Comparison of ENCODE assay signal across 13 cellular contexts in the genomic region with DNA sequence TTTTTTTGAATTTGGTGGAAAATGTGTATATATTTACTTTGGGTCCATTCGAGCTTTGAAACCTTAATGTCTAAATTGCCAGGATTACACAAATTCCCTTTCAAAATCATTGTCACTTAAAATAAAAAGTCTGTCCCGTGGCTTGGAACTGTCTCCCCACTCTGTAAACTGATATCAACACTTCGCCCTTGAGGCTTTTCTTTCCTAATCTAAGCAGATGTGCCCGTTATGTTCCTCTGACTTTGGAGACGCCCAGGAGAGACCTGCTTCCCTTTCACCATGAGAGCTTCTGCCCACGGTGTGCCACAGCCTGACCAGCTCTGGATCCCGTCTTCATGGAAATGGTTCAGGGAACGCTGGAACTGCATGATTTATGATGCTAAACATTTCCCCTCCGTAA.
DNase-seq lines count a peak whose midpoint lies in the region; TF ChIP-seq lines count a peak whose summit lies in the region.
"Had no signal": no experiment of that assay in that cellular context is flagged by ENCODE, and none has a peak within 500 bp of the region (broad histone marks: within the 10 kb centered on the region; RNA-seq: fewer than 3 reads in every experiment).

No MANE protein-coding gene starts in this region.

- no peak for TF ChIP-seq CTCF in osteoblast (IDR thresholded peaks at IDR 0.05; ENCODE audit: extremely low read depth, low read depth, low read length)

- peak overlapping the region; percentile 50 for H3K4me2 ChIP-seq in osteoblast (ENCODE audit: insufficient read depth, low read length)

- in situ Hi-C loops in G401 (cut with HindIII; ENCODE audit: low sequenced_read_pairs) = no loop called here

- H3K4me3 ChIP-seq in osteoblast (ENCODE audit: insufficient read depth, low read length) = no peak overlapping the region
- H3K4me3 ChIP-seq: GM23248 had no signal

- no peak overlapping the region for H3K27ac ChIP-seq in osteoblast (ENCODE audit: low read depth, low read length)
- H3K27ac ChIP-seq: GM23248 had no signal

- H2AFZ ChIP-seq in osteoblast (ENCODE audit: low read length) = peak overlapping the region; percentile 56
- H2AFZ ChIP-seq: GM23248 had no signal

- H4K20me1 ChIP-seq in osteoblast (ENCODE audit: insufficient read depth, low read length) = no peaks in the 10 kb centered on the region

- peaks cover 19% of the 10 kb centered on the region for H3K27me3 ChIP-seq in osteoblast (ENCODE audit: insufficient read depth, low read length)

- DNase-seq in NCI-H524 treated with DMSO at 0.1 percent for 48 hours (lab: John Stamatoyannopoulos, UW) (peak; percentile 4), fibroblast of peridontal ligament (ENCODE audit: extremely low read depth) (peak; percentile 23), osteoblast (ENCODE audit: insufficient read length, low spot score, missing footprints) (no peak), G401 (ENCODE audit: low spot score) (no peak), NCI-H345 treated with DMSO at 0.1 percent for 48 hours (lab: John Stamatoyannopoulos, UW; ENCODE audit: unreplicated experiment) (no peak), NCI-H2227 treated with DMSO at 0.1 percent for 48 hours (lab: John Stamatoyannopoulos, UW) (no peak)
- no peak for DNase-seq in activated CD4-positive, alpha-beta T cell treated with anti-CD3 and anti-CD28 coated beads for 48 hours
- DNase-seq: C1 segment of cervical spinal cord; Calu3; CD4-positive, alpha-beta T cell; DMS 273 treated with DMSO at 0.1 percent for 48 hours; DMS79; GM23248 had no signal

- H3K9me3 ChIP-seq in osteoblast (ENCODE audit: low read depth, low read length) = no peaks in the 10 kb centered on the region

- peaks cover 5% of the 10 kb centered on the region for H3K4me1 ChIP-seq in osteoblast (ENCODE audit: insufficient read depth, low read length)

- H3K79me2 ChIP-seq in osteoblast (ENCODE audit: insufficient read depth, low read length) = no peaks in the 10 kb centered on the region

- no peaks in the 10 kb centered on the region for H3K36me3 ChIP-seq in osteoblast (ENCODE audit: insufficient read depth, low read length)

Comparison
In these comparisons a context has a peak if more than half of its experiments do, and no peak if none do; other contexts are left out.
1. DNase-seq: peak in NCI-H524 treated with DMSO at 0.1 percent for 48 hours (single experiment) and fibroblast of peridontal ligament (single experiment); none in osteoblast (single experiment), G401 (single experiment), activated CD4-positive, alpha-beta T cell treated with anti-CD3 and anti-CD28 coated beads for 48 hours (single experiment), NCI-H345 treated with DMSO at 0.1 percent for 48 hours (single experiment) and NCI-H2227 treated with DMSO at 0.1 percent for 48 hours (single experiment).